ENCODE assay signal across 8 cellular contexts in the genomic region with DNA sequence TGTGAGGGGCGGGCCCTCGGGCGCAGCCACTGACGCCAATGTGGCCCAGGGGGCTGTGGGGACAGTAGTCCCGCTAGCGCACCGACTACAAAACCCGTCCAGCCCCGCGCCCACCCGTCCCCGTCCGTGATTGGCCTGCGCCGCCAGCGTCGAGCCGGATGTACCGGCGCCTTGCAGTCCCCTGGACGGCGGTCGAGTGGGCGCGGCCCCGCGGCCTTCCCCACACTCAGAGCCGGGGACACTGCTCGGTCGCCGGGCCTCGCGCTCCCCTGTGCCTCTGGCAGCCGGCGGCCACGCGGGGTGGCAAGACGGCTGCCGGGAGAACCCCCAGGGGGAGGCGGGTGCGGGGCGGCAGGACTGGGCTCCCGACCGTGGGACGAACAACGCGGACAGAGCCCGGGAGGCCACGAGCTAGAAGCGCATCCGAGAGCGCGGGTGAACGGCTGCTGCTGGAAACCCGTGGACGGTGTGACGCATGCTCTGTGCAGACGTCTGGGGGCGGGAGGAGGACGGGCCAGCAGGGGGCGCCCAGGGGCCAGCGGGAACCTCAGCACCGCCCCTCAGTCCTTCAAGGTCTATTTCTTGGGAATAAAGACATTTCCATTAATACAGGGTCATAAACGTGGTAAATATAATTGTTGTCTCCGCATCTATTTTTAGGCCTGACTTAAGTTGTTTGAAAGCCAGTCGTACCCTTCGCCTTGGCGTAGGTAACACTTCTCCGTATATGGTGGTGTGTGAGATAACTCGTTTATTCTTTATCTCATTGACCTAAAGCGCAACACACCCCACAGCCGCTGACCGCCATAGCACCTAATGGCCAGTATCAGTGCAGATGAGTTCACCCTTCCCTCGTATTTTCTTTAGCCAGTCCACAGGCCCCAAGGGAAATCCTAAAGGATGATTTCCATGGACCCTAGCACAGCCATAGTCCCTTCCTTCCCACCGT. TPM values are rescaled to one million over a fixed set of nuclear protein-coding genes. Genes with fewer than 3 reads are reported as not detected.
A peak's percentile ranks its signal among the peaks of the same experiment; 100 is the strongest.
DNase-seq lines count a peak whose midpoint lies in the region; ATAC-seq and TF ChIP-seq lines count a peak whose summit lies in the region.

No MANE protein-coding gene starts in this region.

- ATAC-seq in GM21423 (IDR thresholded peaks at IDR 0.05; ENCODE audit: unreplicated experiment), result peak; percentile 88

- H3K4me1 ChIP-seq in HUES48 (ENCODE audit: control insufficient read depth, insufficient read depth, low read length) (peaks cover 14% of the 10 kb centered on the region), endodermal cell (ENCODE audit: control insufficient read depth, insufficient read depth, low read length) (peaks cover 4% of the 10 kb centered on the region)

- H3K36me3 Mint-ChIP-seq in endodermal cell (ENCODE audit: low read depth), result no peaks in the 10 kb centered on the region
- H3K36me3 Mint-ChIP-seq in mesothelial cell of epicardium, result no peaks in the 10 kb centered on the region

- H3K27me3 Mint-ChIP-seq in endodermal cell (ENCODE audit: insufficient read depth) (peaks cover 5% of the 10 kb centered on the region), mesothelial cell of epicardium (ENCODE audit: low read depth) (no peaks in the 10 kb centered on the region)

- H3K4me3 Mint-ChIP-seq in endodermal cell (peak overlapping the region; percentile 80), mesothelial cell of epicardium (peak overlapping the region; percentile 83)

- H3K36me3 ChIP-seq in HUES48 (ENCODE audit: control insufficient read depth, insufficient read depth, low read length) (no peaks in the 10 kb centered on the region), endodermal cell (ENCODE audit: control insufficient read depth, insufficient read depth, low read length) (no peaks in the 10 kb centered on the region)

- TF ChIP-seq CTCF in endodermal cell (conservative IDR thresholded peaks at IDR 0.05) (peak; percentile 99), mesothelial cell of epicardium (IDR thresholded peaks at IDR 0.05; ENCODE audit: unreplicated experiment) (peak; percentile 91)

- peak overlapping the region; percentile 99 for H3K27ac ChIP-seq in HUES48 (ENCODE audit: low read depth, low read length)
- H3K27ac ChIP-seq in endodermal cell (ENCODE audit: low read depth, low read length), result peak overlapping the region; percentile 99

- H3K9me3 Mint-ChIP-seq in endodermal cell, result no peaks in the 10 kb centered on the region
- H3K9me3 Mint-ChIP-seq in mesothelial cell of epicardium, result no peaks in the 10 kb centered on the region

- H3K9me3 ChIP-seq in HUES48 (ENCODE audit: control insufficient read depth, insufficient read depth, low read length), result no peaks in the 10 kb centered on the region
- no peaks in the 10 kb centered on the region for H3K9me3 ChIP-seq in endodermal cell (ENCODE audit: control insufficient read depth, low read length)

- H3K4me1 Mint-ChIP-seq in endodermal cell (peaks cover 29% of the 10 kb centered on the region), mesothelial cell of epicardium (peaks cover 41% of the 10 kb centered on the region)

- H3K4me3 ChIP-seq in HUES48 (ENCODE audit: low read depth, low read length) (peak overlapping the region; percentile 94), endodermal cell (ENCODE audit: low read length) (peak overlapping the region; percentile 90)

- H3K9ac ChIP-seq in HUES48 (ENCODE audit: low read depth, low read length) (peak overlapping the region; percentile 98), endodermal cell (ENCODE audit: extremely low read depth, low read length, poor library complexity, severe bottlenecking) (peak overlapping the region; percentile 91)

- H3K27me3 ChIP-seq in HUES48 (ENCODE audit: control insufficient read depth, insufficient read depth, low read length) (no peaks in the 10 kb centered on the region), endodermal cell (ENCODE audit: control insufficient read depth, insufficient read depth, low read length, poor library complexity, severe bottlenecking) (no peaks in the 10 kb centered on the region)

- 2 to 3% methylated on average over 19 to 74 of the region's 75 CpGs for WGBS in endodermal cell (ENCODE audit: insufficient coverage in 1 of 2, insufficient read length in 1 of 2), 2 experiments

- peak; percentile 83 for DNase-seq in DMS 273 treated with DMSO at 0.1 percent for 48 hours (lab: John Stamatoyannopoulos, UW)
- peak; percentile 96 for DNase-seq in NOMO-1 treated with dmso at 0.1 percent for 144 hours (lab: John Stamatoyannopoulos, UW; ENCODE audit: unreplicated experiment)
- peak; percentile 79 for DNase-seq in activated CD8-positive, alpha-beta memory T cell treated with anti-CD3 and anti-CD28 coated beads, Interleukin-2, amount 50 U/mL, for 24 hours (ENCODE audit: extremely low read depth)
- DNase-seq in endodermal cell, result peak; percentile 99
- peak; percentile 92 to 98 for DNase-seq in mesothelial cell of epicardium (ENCODE audit: low spot score in 2 of 2, unreplicated experiment in 2 of 2)
- DNase-seq in stimulated activated CD8-positive, alpha-beta memory T cell treated with anti-CD3 and anti-CD28 coated beads, Interleukin-15, amount 100 ng/mL, for 4 hours (ENCODE audit: low read depth in 2 of 2), result peak; percentile 94 to 98

- peak overlapping the region; percentile 98 for H3K27ac Mint-ChIP-seq in endodermal cell
- peak overlapping the region; percentile 88 for H3K27ac Mint-ChIP-seq in mesothelial cell of epicardium

RNA-seq across cellular contexts. Expression of a gene that starts 0.6 kb away (rescaled TPM):
- total RNA-seq in endodermal cell (10 to 100 TPM; 20.7 to 20.9 TPM), mesothelial cell of epicardium (29.4 to 30.4 TPM (median 30.2 TPM) in 3 replicates)
- 25.4 TPM for polyA plus RNA-seq in endodermal cell (2013, experiment 1 of 2)
- 24.1 TPM for polyA plus RNA-seq in endodermal cell (2013, experiment 2 of 2)

Comparison
In these comparisons a context has a peak if more than half of its experiments do, and no peak if none do; other contexts are left out.
1. Peak in every context shown above with its lines: DNase-seq, ATAC-seq, H3K4me3 ChIP-seq and H3K27ac ChIP-seq.